23 cellular contexts compared by ENCODE assay signal in genomic region chr16:86556576-86556975, GRCh38. TPM values are rescaled to one million over a fixed set of nuclear protein-coding genes. Genes with fewer than 3 reads are reported as not detected.
DNase-seq lines count a peak whose midpoint lies in the region; ATAC-seq and TF ChIP-seq lines count a peak whose summit lies in the region.
"Had no signal": no experiment of that assay in that cellular context is flagged by ENCODE, and none has a peak within 500 bp of the region (broad histone marks: within the 10 kb centered on the region; RNA-seq: fewer than 3 reads in every experiment).

No MANE protein-coding gene starts in this region.

- H3K27ac ChIP-seq in sigmoid colon (no peak overlapping the region), thyroid gland (no peak overlapping the region)
- H3K27ac ChIP-seq: breast epithelium, PC-9 had no signal

- H3K27me3 Mint-ChIP-seq in activated T-cell treated with anti-CD3 and anti-CD28 coated beads, Interleukin-2, amount 50 U/mL, for 4 hours (ENCODE audit: low read depth) = peaks cover 18% of the 10 kb centered on the region
- peaks cover 11% of the 10 kb centered on the region for H3K27me3 Mint-ChIP-seq in IgD-negative memory B cell
- peaks cover 33% of the 10 kb centered on the region for H3K27me3 Mint-ChIP-seq in central memory CD8-positive, alpha-beta T cell

- TF ChIP-seq POLR2A in sigmoid colon (IDR thresholded peaks at IDR 0.05) (no peak), thyroid gland (IDR thresholded peaks at IDR 0.05) (no peak)

- H3K27me3 ChIP-seq in sigmoid colon (peaks cover 0 to 31% (median 15%) of the 10 kb centered on the region in 3 donors), thyroid gland (no peaks in the 10 kb centered on the region)
- H3K27me3 ChIP-seq: tibial artery had no signal

- H3K36me3 Mint-ChIP-seq in activated T-cell treated with anti-CD3 and anti-CD28 coated beads, Interleukin-2, amount 50 U/mL, for 4 hours (ENCODE audit: insufficient read depth) = peaks cover 2% of the 10 kb centered on the region
- H3K36me3 Mint-ChIP-seq in IgD-negative memory B cell = peaks cover 2% of the 10 kb centered on the region
- H3K36me3 Mint-ChIP-seq in central memory CD8-positive, alpha-beta T cell (ENCODE audit: insufficient read depth) = peaks cover 13% of the 10 kb centered on the region

- peaks cover 2 to 22% (median 13%) of the 10 kb centered on the region in 4 donors for H3K4me1 ChIP-seq in sigmoid colon
- H3K4me1 ChIP-seq in thyroid gland = peaks cover 0 to 14% of the 10 kb centered on the region in 2 donors

- H3K4me3 Mint-ChIP-seq in activated T-cell treated with anti-CD3 and anti-CD28 coated beads, Interleukin-2, amount 50 U/mL, for 4 hours = peak overlapping the region; percentile 32
- peak overlapping the region; percentile 72 to 97 (median 92) for H3K4me3 Mint-ChIP-seq in IgD-negative memory B cell
- peak overlapping the region; percentile 95 for H3K4me3 Mint-ChIP-seq in central memory CD8-positive, alpha-beta T cell

- no peak for TF ChIP-seq EP300 in sigmoid colon (IDR thresholded peaks at IDR 0.05)

- H3K36me3 ChIP-seq in sigmoid colon = peaks cover 0 to 6% (median 0%) of the 10 kb centered on the region in 4 donors
- H3K36me3 ChIP-seq in thyroid gland = no peaks in the 10 kb centered on the region
- H3K36me3 ChIP-seq: breast epithelium had no signal

- ATAC-seq in activated T-cell treated with anti-CD3 and anti-CD28 coated beads, Interleukin-2, amount 50 U/mL, for 4 hours = no peak
- no peak for ATAC-seq in central memory CD8-positive, alpha-beta T cell (replicated peaks; ENCODE audit: extremely low read depth, poor library complexity, severe bottlenecking)
- no peak for ATAC-seq in GM18861 (IDR thresholded peaks at IDR 0.05; ENCODE audit: unreplicated experiment)

- peak overlapping the region in 2 of 3 donors; percentile 29 to 93 for H3K27ac Mint-ChIP-seq in IgD-negative memory B cell
- H3K27ac Mint-ChIP-seq in central memory CD8-positive, alpha-beta T cell (ENCODE audit: low read depth) = no peak overlapping the region
- H3K27ac Mint-ChIP-seq: activated naive CD4-positive, alpha-beta T cell treated with anti-CD3 and anti-CD28 coated beads, Interleukin-2, amount 50 U/mL, for 24 hours had no signal

- intact Hi-C loops in sigmoid colon (cut with DNase I) (loop anchor here (10.0 kb wide), 1 partner anchor 828 kb away; the partner anchor contains the start of gene FBXO31), thyroid gland (cut with DNase I) (no loop called here)

- no peak for TF ChIP-seq CTCF in sigmoid colon (IDR thresholded peaks at IDR 0.05)
- no peak for TF ChIP-seq CTCF in thyroid gland (IDR thresholded peaks at IDR 0.05)

- H3K9me3 ChIP-seq in sigmoid colon (no peaks in the 10 kb centered on the region), thyroid gland (no peaks in the 10 kb centered on the region)
- H3K9me3 ChIP-seq: breast epithelium, tibial artery had no signal

- no peak overlapping the region for H3K4me3 ChIP-seq in sigmoid colon
- H3K4me3 ChIP-seq in thyroid gland (replicated peaks in 1 of 3) = no peak overlapping the region
- H3K4me3 ChIP-seq: lung, PC-9 had no signal

- H3K4me1 Mint-ChIP-seq in activated T-cell treated with anti-CD3 and anti-CD28 coated beads, Interleukin-2, amount 50 U/mL, for 4 hours (ENCODE audit: low read depth) = peaks cover 18% of the 10 kb centered on the region
- H3K4me1 Mint-ChIP-seq in IgD-negative memory B cell = peaks cover 15 to 19% (median 16%) of the 10 kb centered on the region in 3 donors
- H3K4me1 Mint-ChIP-seq in central memory CD8-positive, alpha-beta T cell = peaks cover 24% of the 10 kb centered on the region

- no peak for DNase-seq in activated T-cell treated with anti-CD3 and anti-CD28 coated beads, Interleukin-2, amount 50 U/mL, for 4 hours
- no peak for DNase-seq in activated T-cell treated with anti-CD3 and anti-CD28 coated beads, Interleukin-2, amount 50 U/mL, for 48 hours
- no peak for DNase-seq in central memory CD8-positive, alpha-beta T cell (ENCODE audit: low spot score in 2 of 2)
- peak; percentile 51 for DNase-seq in sigmoid colon
- DNase-seq in NCI-H1930 (lab: John Stamatoyannopoulos, UW) = no peak
- no peak for DNase-seq in thyroid gland
- DNase-seq: COR-L47; hippocampal formation; islet precursor cell; NCI-H187; NCI-H345; PC-9; retina; stimulated activated CD4-positive, alpha-beta T cell treated with anti-CD3 and anti-CD28 coated beads, Interleukin-15, amount 100 ng/mL, for 24 hours; T1000; tibial artery had no signal

- no peaks in the 10 kb centered on the region for H3K9me3 Mint-ChIP-seq in activated T-cell treated with anti-CD3 and anti-CD28 coated beads, Interleukin-2, amount 50 U/mL, for 4 hours
- H3K9me3 Mint-ChIP-seq in IgD-negative memory B cell = no peaks in the 10 kb centered on the region
- no peaks in the 10 kb centered on the region for H3K9me3 Mint-ChIP-seq in central memory CD8-positive, alpha-beta T cell
- H3K9me3 Mint-ChIP-seq: activated naive CD4-positive, alpha-beta T cell treated with anti-CD3 and anti-CD28 coated beads, Interleukin-2, amount 50 U/mL, for 24 hours; dendritic cell treated with granulocyte-macrophage colony-stimulating factor and Interleukin-4, amounts not matched to agents 40 ng/mL and 50 ng/mL, for 4 days had no signal

- 66 to 67% methylated on average over 5 of the region's 5 CpGs for WGBS in sigmoid colon, 2 donors
- WGBS in thyroid gland, 2 donors = 62 to 71% methylated on average over 5 of the region's 5 CpGs

RNA-seq across cellular contexts. Expression of gene MTHFSD, which starts 1.5 kb away (rescaled TPM):
- 10 to 100 TPM; 18.9 to 21.2 (median 20.1) TPM for total RNA-seq in activated T-cell treated with anti-CD3 and anti-CD28 coated beads, Interleukin-2, amount 50 U/mL, for 4 hours
- polyA plus RNA-seq in IgD-negative memory B cell (19.1 TPM), sigmoid colon (10 to 100 TPM in 1 of 3 donors, 1 to 10 TPM in 2; 5.5 to 12.9 (median 6.6) TPM)
- total RNA-seq in sigmoid colon (10 to 100 TPM; 10.7 to 18.8 (median 11.9) TPM), thyroid gland (10 to 100 TPM; 21.2 to 27.4 (median 25.2) TPM)

RNA-seq across cellular contexts. Expression of gene FOXC2, which starts 10.1 kb away (rescaled TPM):
- not detected for total RNA-seq in activated T-cell treated with anti-CD3 and anti-CD28 coated beads, Interleukin-2, amount 50 U/mL, for 4 hours
- not detected for polyA plus RNA-seq in IgD-negative memory B cell
- total RNA-seq in sigmoid colon = under 1 TPM; under 0.01 to 0.81 (median 0.39) TPM
- polyA plus RNA-seq in sigmoid colon = under 1 TPM in 2 of 3 donors, not detected in 1; 0.25 to 0.60 TPM
- total RNA-seq in thyroid gland = 1 to 10 TPM; 1.9 to 4.0 (median 2.1) TPM
- total RNA-seq: fibroblast of villous mesenchyme, PC-9 had no signal

RNA-seq across cellular contexts. Expression of gene FOXL1, which starts 21.8 kb away (rescaled TPM):
- not detected for total RNA-seq in activated T-cell treated with anti-CD3 and anti-CD28 coated beads, Interleukin-2, amount 50 U/mL, for 4 hours
- polyA plus RNA-seq in IgD-negative memory B cell = not detected
- under 1 TPM in 3 of 4 donors, not detected in 1; 0.14 to 0.36 (median 0.28) TPM for total RNA-seq in sigmoid colon
- 1 to 10 TPM in 1 of 3 donors, under 1 TPM in 2; 0.60 to 1.6 (median 0.80) TPM for polyA plus RNA-seq in sigmoid colon
- 1 to 10 TPM in 2 of 4 donors, under 1 TPM in 2; 0.45 to 1.9 (median 1.1) TPM for total RNA-seq in thyroid gland
- total RNA-seq: PC-9 had no signal

RNA-seq across cellular contexts. Expression of gene FOXF1, which starts 46.2 kb away (rescaled TPM):
- under 1 TPM; 0.05 to 0.08 (median 0.08) TPM for total RNA-seq in activated T-cell treated with anti-CD3 and anti-CD28 coated beads, Interleukin-2, amount 50 U/mL, for 4 hours
- not detected for polyA plus RNA-seq in IgD-negative memory B cell
- 10 to 100 TPM; 44.6 to 74.2 (median 59.3) TPM for total RNA-seq in sigmoid colon
- polyA plus RNA-seq in sigmoid colon = 1 to 10 TPM; 2.5 to 8.5 (median 4.8) TPM
- 1 to 10 TPM; 1.5 to 3.7 (median 2.3) TPM for total RNA-seq in thyroid gland
- total RNA-seq: PC-9 had no signal

Comparison
In these comparisons a context has a peak if more than half of its experiments do, and no peak if none do; other contexts are left out.
1. H3K4me3 Mint-ChIP-seq: peak in every context shown above with its lines; median percentile 95 in central memory CD8-positive, alpha-beta T cell; 92 in IgD-negative memory B cell; 32 in activated T-cell treated with anti-CD3 and anti-CD28 coated beads, Interleukin-2, amount 50 U/mL, for 4 hours.